Comparison of ENCODE assay signal across 12 cellular contexts in genomic region chr1:157154940-157155514, GRCh38. TPM values are rescaled to one million over a fixed set of nuclear protein-coding genes. Genes with fewer than 3 reads are reported as not detected.
A peak's percentile ranks its signal among the peaks of the same experiment; 100 is the strongest.
DNase-seq lines count a peak whose midpoint lies in the region; ATAC-seq and TF ChIP-seq lines count a peak whose summit lies in the region.
"Had no signal": no experiment of that assay in that cellular context is flagged by ENCODE, and none has a peak within 500 bp of the region (broad histone marks: within the 10 kb centered on the region; RNA-seq: fewer than 3 reads in every experiment).

No MANE protein-coding gene starts in this region.

- WGBS in endodermal cell (ENCODE audit: insufficient coverage in 1 of 2, insufficient read length in 1 of 2), 2 experiments, result 90 to 100% methylated on average over 3 to 7 of the region's 7 CpGs

- H3K79me2 ChIP-seq in osteoblast (ENCODE audit: insufficient read depth, low read length), result no peaks in the 10 kb centered on the region

- no peaks in the 10 kb centered on the region for H3K27me3 ChIP-seq in BLaER1 treated with 17β-estradiol and CSF1 and Interleukin-3, amounts not matched to agents 10 nM and 100 nM
- H3K27me3 ChIP-seq in NT2/D1 (ENCODE audit: insufficient read depth, insufficient read length) (no peaks in the 10 kb centered on the region), endodermal cell (ENCODE audit: control insufficient read depth, insufficient read depth, low read length, poor library complexity, severe bottlenecking) (no peaks in the 10 kb centered on the region), osteoblast (ENCODE audit: insufficient read depth, low read length) (no peaks in the 10 kb centered on the region)

- peak overlapping the region; percentile 83 to 95 (median 91) for H3K4me2 ChIP-seq in BLaER1 treated with 17β-estradiol and CSF1 and Interleukin-3, amounts not matched to agents 10 nM and 100 nM
- no peak overlapping the region for H3K4me2 ChIP-seq in osteoblast (ENCODE audit: insufficient read depth, low read length)

- TF ChIP-seq CTCF in endodermal cell (conservative IDR thresholded peaks at IDR 0.05) (no peak), mesothelial cell of epicardium (IDR thresholded peaks at IDR 0.05; ENCODE audit: unreplicated experiment) (no peak), osteoblast (IDR thresholded peaks at IDR 0.05; ENCODE audit: extremely low read depth, low read depth, low read length) (no peak)

- peak overlapping the region in 9 of 11 experiments; percentile 11 to 55 (median 30); a peak in 12 of 22 replicates for H3K27ac ChIP-seq in BLaER1 treated with 17β-estradiol and CSF1 and Interleukin-3, amounts not matched to agents 10 nM and 100 nM
- no peak overlapping the region for H3K27ac ChIP-seq in endodermal cell (ENCODE audit: low read depth, low read length)
- no peak overlapping the region for H3K27ac ChIP-seq in osteoblast (ENCODE audit: low read depth, low read length)

- DNase-seq in NT2/D1 (ENCODE audit: low read depth, low spot score) (no peak), endodermal cell (peak; percentile 74), mesothelial cell of epicardium (ENCODE audit: low spot score in 2 of 2, unreplicated experiment in 2 of 2) (no peak), osteoblast (ENCODE audit: insufficient read length, low spot score, missing footprints) (no peak), DMS79 treated with DMSO at 0.1 percent for 48 hours (lab: John Stamatoyannopoulos, UW) (no peak)
- DNase-seq: DND-41 had no signal

- H3K27ac Mint-ChIP-seq in endodermal cell (no peak overlapping the region), mesothelial cell of epicardium (peak overlapping the region; percentile 87)

- H3K4me3 Mint-ChIP-seq in endodermal cell, result no peak overlapping the region
- no peak overlapping the region for H3K4me3 Mint-ChIP-seq in mesothelial cell of epicardium

- H3K27me3 Mint-ChIP-seq in endodermal cell (ENCODE audit: insufficient read depth), result no peaks in the 10 kb centered on the region
- no peaks in the 10 kb centered on the region for H3K27me3 Mint-ChIP-seq in mesothelial cell of epicardium (ENCODE audit: low read depth)

- H3K9ac ChIP-seq in BLaER1 treated with 17β-estradiol and CSF1 and Interleukin-3, amounts not matched to agents 10 nM and 100 nM, result peak overlapping the region in 7 of 11 experiments; percentile 17 to 59 (median 41); a peak in 9 of 22 replicates
- H3K9ac ChIP-seq in NT2/D1 (ENCODE audit: insufficient read length, low read depth) (peak overlapping the region; percentile 32), endodermal cell (ENCODE audit: extremely low read depth, low read length, poor library complexity, severe bottlenecking) (no peak overlapping the region)

- peaks cover 51% of the 10 kb centered on the region for H3K4me1 Mint-ChIP-seq in endodermal cell
- H3K4me1 Mint-ChIP-seq in mesothelial cell of epicardium, result peaks cover 75% of the 10 kb centered on the region

- H4K20me1 ChIP-seq in BLaER1 treated with 17β-estradiol and CSF1 and Interleukin-3, amounts not matched to agents 10 nM and 100 nM, result no peaks in the 10 kb centered on the region
- no peaks in the 10 kb centered on the region for H4K20me1 ChIP-seq in osteoblast (ENCODE audit: insufficient read depth, low read length)

- H3K9me3 ChIP-seq in BLaER1 treated with 17β-estradiol and CSF1 and Interleukin-3, amounts not matched to agents 10 nM and 100 nM (replicated peaks in 1 of 11), result no peaks in the 10 kb centered on the region
- H3K9me3 ChIP-seq in NT2/D1 (ENCODE audit: insufficient read depth, low read length), result no peaks in the 10 kb centered on the region
- H3K9me3 ChIP-seq in endodermal cell (ENCODE audit: control insufficient read depth, low read length), result no peaks in the 10 kb centered on the region
- H3K9me3 ChIP-seq in osteoblast (ENCODE audit: low read depth, low read length), result no peaks in the 10 kb centered on the region
- H3K9me3 ChIP-seq: HAP-1 had no signal

- no peak overlapping the region for H2AFZ ChIP-seq in osteoblast (ENCODE audit: low read length)

- H3K9me3 Mint-ChIP-seq in endodermal cell (no peaks in the 10 kb centered on the region), mesothelial cell of epicardium (no peaks in the 10 kb centered on the region)
- H3K9me3 Mint-ChIP-seq: activated T-helper 2 cell treated with anti-CD3 and anti-CD28 coated beads, Interferon-gamma antibody, Interleukin-2, Interleukin-4, amounts not matched to agents 10 μg/mL and 5 μg/mL and 100 μg/mL, durations not matched to agents 14 hours and 24 hours and 36 hours had no signal

- peak overlapping the region in 5 of 10 experiments; percentile 6 to 33 (median 16); a peak in 5 of 20 replicates for H3K4me3 ChIP-seq in BLaER1 treated with 17β-estradiol and CSF1 and Interleukin-3, amounts not matched to agents 10 nM and 100 nM
- H3K4me3 ChIP-seq in NT2/D1 (ENCODE audit: insufficient read length, low read depth) (no peak overlapping the region), endodermal cell (ENCODE audit: low read length) (no peak overlapping the region), osteoblast (ENCODE audit: insufficient read depth, low read length) (no peak overlapping the region)

- peaks cover 32 to 65% (median 34%) of the 10 kb centered on the region in 10 experiments for H3K4me1 ChIP-seq in BLaER1 treated with 17β-estradiol and CSF1 and Interleukin-3, amounts not matched to agents 10 nM and 100 nM
- H3K4me1 ChIP-seq in NT2/D1 (ENCODE audit: insufficient read depth, insufficient read length) (peaks cover 29% of the 10 kb centered on the region), endodermal cell (ENCODE audit: control insufficient read depth, insufficient read depth, low read length) (peaks cover 19% of the 10 kb centered on the region), osteoblast (ENCODE audit: insufficient read depth, low read length) (peaks cover 21% of the 10 kb centered on the region)

- ATAC-seq in GM21529 (IDR thresholded peaks at IDR 0.05; ENCODE audit: unreplicated experiment), result no peak
- ATAC-seq in HG02840 (IDR thresholded peaks at IDR 0.05; ENCODE audit: low FRiP score, unreplicated experiment), result no peak

- H3K36me3 ChIP-seq in BLaER1 treated with 17β-estradiol and CSF1 and Interleukin-3, amounts not matched to agents 10 nM and 100 nM, result no peaks in the 10 kb centered on the region
- no peaks in the 10 kb centered on the region for H3K36me3 ChIP-seq in NT2/D1 (ENCODE audit: insufficient read depth, insufficient read length, low read length)
- H3K36me3 ChIP-seq in endodermal cell (ENCODE audit: control insufficient read depth, insufficient read depth, low read length), result no peaks in the 10 kb centered on the region
- no peaks in the 10 kb centered on the region for H3K36me3 ChIP-seq in osteoblast (ENCODE audit: insufficient read depth, low read length)
- H3K36me3 ChIP-seq: HAP-1 had no signal

- H3K36me3 Mint-ChIP-seq in endodermal cell (ENCODE audit: low read depth) (no peaks in the 10 kb centered on the region), mesothelial cell of epicardium (no peaks in the 10 kb centered on the region)

RNA-seq across cellular contexts. Expression of gene ETV3, which starts 16.8 kb away (rescaled TPM):
- 10 to 100 TPM; 26.9 to 40.6 TPM for total RNA-seq in endodermal cell
- 18.1 TPM for polyA plus RNA-seq in endodermal cell (2013, experiment 1 of 2)
- 17.5 TPM for polyA plus RNA-seq in endodermal cell (2013, experiment 2 of 2)
- total RNA-seq in mesothelial cell of epicardium, result 57.8 to 61.7 TPM (median 60.6 TPM) in 3 replicates
- 13.0 and 14.8 TPM in 2 replicates for total RNA-seq in osteoblast

RNA-seq across cellular contexts. Expression of gene ETV3L, which starts 55.4 kb away (rescaled TPM):
- total RNA-seq in endodermal cell (under 1 TPM in 1 of 2 donors, not detected in 1; 0.26 TPM), mesothelial cell of epicardium (not detected in 3 replicates), osteoblast (not detected in 2 replicates)
- 0.36 TPM for polyA plus RNA-seq in endodermal cell (2013, experiment 1 of 2)
- polyA plus RNA-seq in endodermal cell (2013, experiment 2 of 2), result 0.12 TPM
- total RNA-seq: activated T-helper 2 cell treated with anti-CD3 and anti-CD28 coated beads, Interferon-gamma antibody, Interleukin-2, Interleukin-4, amounts not matched to agents 10 μg/mL and 5 μg/mL and 100 μg/mL, durations not matched to agents 14 hours and 24 hours and 36 hours; NCI-H460 had no signal

Comparison
In these comparisons a context has a peak if more than half of its experiments do, and no peak if none do; other contexts are left out.
1. H3K27ac ChIP-seq: peak in BLaER1 treated with 17β-estradiol and CSF1 and Interleukin-3, amounts not matched to agents 10 nM and 100 nM (9 of 11); none in endodermal cell (single experiment) and osteoblast (single experiment).